Comparison of ENCODE assay signal across 35 cellular contexts in genomic region chr2:134501476-134502089, GRCh38.
"Had no signal": no experiment of that assay in that cellular context is flagged by ENCODE, and none has a peak within 500 bp of the region (broad histone marks: within the 10 kb centered on the region; RNA-seq: fewer than 3 reads in every experiment).

No MANE protein-coding gene starts in this region.

- H3K4me3 Mint-ChIP-seq: activated B cell treated with CpG ODN at 0.5 μM for 24 hours; activated CD4-positive, alpha-beta memory T cell treated with anti-CD3 and anti-CD28 coated beads, Interleukin-2, amount 10 ng/mL, durations not matched to agents 7 days and 5 days; activated CD8-positive, alpha-beta memory T cell treated with anti-CD3 and anti-CD28 coated beads, Interleukin-2, amount 10 ng/mL, durations not matched to agents 7 days and 5 days; activated naive CD4-positive, alpha-beta T cell treated with anti-CD3 and anti-CD28 coated beads, Interleukin-2, amount 10 ng/mL, durations not matched to agents 7 days and 5 days; activated naive CD8-positive, alpha-beta T cell; activated naive CD8-positive, alpha-beta T cell treated with anti-CD3 and anti-CD28 coated beads, Interleukin-2, amount 50 U/mL, for 24 hours had no signal

- H3K27me3 Mint-ChIP-seq: activated B cell treated with CpG ODN at 0.5 μM for 24 hours; activated naive CD8-positive, alpha-beta T cell had no signal

- H3K27ac Mint-ChIP-seq: activated B cell treated with CpG ODN at 0.5 μM for 24 hours; activated CD4-positive, alpha-beta memory T cell treated with anti-CD3 and anti-CD28 coated beads, Interleukin-2, amount 10 ng/mL, durations not matched to agents 7 days and 5 days; activated CD8-positive, alpha-beta memory T cell treated with anti-CD3 and anti-CD28 coated beads, Interleukin-2, amount 10 ng/mL, durations not matched to agents 7 days and 5 days; activated naive CD4-positive, alpha-beta T cell treated with anti-CD3 and anti-CD28 coated beads, Interleukin-2, amount 10 ng/mL, durations not matched to agents 7 days and 5 days; activated naive CD8-positive, alpha-beta T cell; activated naive CD8-positive, alpha-beta T cell treated with anti-CD3 and anti-CD28 coated beads, Interleukin-2, amount 50 U/mL, for 24 hours had no signal

- ATAC-seq: activated CD8-positive, alpha-beta memory T cell treated with anti-CD3 and anti-CD28 coated beads, Interleukin-2, amount 10 ng/mL, durations not matched to agents 7 days and 5 days; activated naive CD8-positive, alpha-beta T cell treated with anti-CD3 and anti-CD28 coated beads, Interleukin-2, amount 50 U/mL, for 24 hours; PC-3; Right ventricle myocardium inferior had no signal

- H3K9me3 Mint-ChIP-seq: activated B cell treated with CpG ODN at 0.5 μM for 24 hours; activated CD4-positive, alpha-beta memory T cell treated with anti-CD3 and anti-CD28 coated beads, Interleukin-2, amount 10 ng/mL, durations not matched to agents 7 days and 5 days; activated naive CD4-positive, alpha-beta T cell treated with anti-CD3 and anti-CD28 coated beads, Interleukin-2, amount 10 ng/mL, durations not matched to agents 7 days and 5 days had no signal

- H3K4me1 Mint-ChIP-seq: activated B cell treated with CpG ODN at 0.5 μM for 24 hours; activated CD4-positive, alpha-beta memory T cell treated with anti-CD3 and anti-CD28 coated beads, Interleukin-2, amount 10 ng/mL, durations not matched to agents 7 days and 5 days; activated CD8-positive, alpha-beta memory T cell treated with anti-CD3 and anti-CD28 coated beads, Interleukin-2, amount 10 ng/mL, durations not matched to agents 7 days and 5 days; activated naive CD4-positive, alpha-beta T cell treated with anti-CD3 and anti-CD28 coated beads, Interleukin-2, amount 10 ng/mL, durations not matched to agents 7 days and 5 days; activated naive CD8-positive, alpha-beta T cell treated with anti-CD3 and anti-CD28 coated beads, Interleukin-2, amount 50 U/mL, for 24 hours had no signal

- H3K36me3 Mint-ChIP-seq: activated CD8-positive, alpha-beta memory T cell treated with anti-CD3 and anti-CD28 coated beads, Interleukin-2, amount 10 ng/mL, durations not matched to agents 7 days and 5 days; activated naive CD4-positive, alpha-beta T cell treated with anti-CD3 and anti-CD28 coated beads, Interleukin-2, amount 10 ng/mL, durations not matched to agents 7 days and 5 days; activated naive CD8-positive, alpha-beta T cell had no signal

- DNase-seq: activated B cell treated with CpG ODN at 0.5 μM for 24 hours; activated CD4-positive, alpha-beta memory T cell treated with anti-CD3 and anti-CD28 coated beads, Interleukin-2, amount 10 ng/mL, durations not matched to agents 7 days and 5 days; activated CD4-positive, alpha-beta T cell treated with anti-CD3 and anti-CD28 coated beads for 4 hours; activated CD4-positive, alpha-beta T cell treated with anti-CD3 and anti-CD28 coated beads, Interleukin-2, amount 50 U/mL, for 1 hour; activated CD4-positive, CD25-positive, alpha-beta regulatory T cell treated with anti-CD3 and anti-CD28 coated beads, Interleukin-2, amount 50 U/mL, for 72 hours; activated CD8-positive, alpha-beta memory T cell treated with anti-CD3 and anti-CD28 coated beads for 24 hours; activated CD8-positive, alpha-beta memory T cell treated with anti-CD3 and anti-CD28 coated beads, Interleukin-2, amount 10 ng/mL, durations not matched to agents 7 days and 5 days; activated CD8-positive, alpha-beta memory T cell treated with anti-CD3 and anti-CD28 coated beads, Interleukin-2, amount 50 U/mL, for 48 hours; activated effector memory CD4-positive, alpha-beta T cell treated with Interleukin-2 at 50 U/mL for 16 hours; activated naive CD4-positive, alpha-beta T cell treated with anti-CD3 and anti-CD28 coated beads, Interleukin-2, amount 10 ng/mL, durations not matched to agents 7 days and 5 days; activated naive CD8-positive, alpha-beta T cell treated with anti-CD3 and anti-CD28 coated beads, Interleukin-2, amount 50 U/mL, for 24 hours; activated T-cell treated with anti-CD3 and anti-CD28 coated beads, Interleukin-2, amount 50 U/mL, for 48 hours; anterior cingulate cortex; brain microvascular endothelial cell; central memory CD4-positive, alpha-beta T cell; Kasumi-1; KG1; MG63; NCI-H1048; NCI-H1105 treated with DMSO at 0.1 percent for 48 hours; NCI-H1436; NCI-H1694; NCI-H1930; NCI-H2081 treated with DMSO at 0.1 percent for 48 hours; NCI-H345; NCI-H524 treated with DMSO at 0.1 percent for 48 hours; PC-3; Peyer's patch; SIG-M5; SW 1271; T-helper 1 cell; T-helper 2 cell; T-helper 9 cell had no signal
